ENCODE assay signal across 1 cellular context in the genomic region with DNA sequence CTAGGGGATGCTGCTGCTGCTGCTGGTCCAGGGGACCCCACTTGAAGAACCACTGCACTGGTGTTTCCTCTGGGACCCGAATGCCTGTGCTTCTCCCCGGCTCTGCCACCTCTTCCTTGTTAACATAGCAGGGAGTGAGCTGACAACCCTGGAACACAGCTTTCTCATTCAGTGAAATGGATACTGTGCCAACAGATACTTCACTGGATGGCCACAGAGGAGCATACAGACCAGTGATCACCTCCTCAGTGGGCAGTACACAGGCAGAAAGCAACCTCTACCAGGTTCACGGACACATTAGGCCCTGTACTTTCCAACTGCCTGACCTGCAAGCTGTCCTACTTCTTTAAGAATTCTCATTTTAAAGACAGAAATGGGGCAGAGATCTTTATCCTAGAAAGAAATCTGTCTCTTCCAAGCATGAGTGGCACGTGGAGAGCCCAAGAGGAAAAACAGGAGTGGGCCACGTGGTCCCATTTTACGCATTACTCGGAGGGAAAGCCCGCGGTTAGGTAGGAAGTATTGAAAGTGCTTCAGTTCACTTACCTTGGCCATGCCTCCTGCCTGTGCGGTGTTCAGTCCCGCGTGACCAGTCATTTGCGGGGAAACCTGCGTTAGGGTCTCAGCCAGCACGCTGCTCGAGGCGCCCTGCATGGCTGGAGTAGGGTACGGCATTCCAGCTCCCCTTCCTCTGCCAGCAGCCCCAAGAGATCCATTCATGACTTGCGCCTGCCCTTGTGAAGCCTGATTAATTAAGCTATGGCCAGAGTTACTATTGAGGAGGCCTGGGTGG.
A peak's percentile ranks its signal among the peaks of the same experiment; 100 is the strongest.
TF ChIP-seq lines count a peak whose summit lies in the region.

No MANE protein-coding gene starts in this region.

TF ChIP-seq in GM12878, 131 proteins besides CTCF, POLR2A, EP300 and RAD21:
- TF ChIP-seq MEF2B (IDR thresholded peaks at IDR 0.05; ENCODE audit: partially characterized antibody, poor library complexity, severe bottlenecking) (no peak), RUNX3 (IDR thresholded peaks at IDR 0.05; ENCODE audit: low read length) (peak; percentile 30; the same call in 1 of the 2 replicates)
TF ChIP-seq in GM12878: peak in this region for 1.
